In genomic region chr6:165701564-165702354, GRCh38 we compare ENCODE assay signal across 17 cellular contexts. TPM values are rescaled to one million over a fixed set of nuclear protein-coding genes. Genes with fewer than 3 reads are reported as not detected.
DNase-seq lines count a peak whose midpoint lies in the region; ATAC-seq and TF ChIP-seq lines count a peak whose summit lies in the region.
"Had no signal": no experiment of that assay in that cellular context is flagged by ENCODE, and none has a peak within 500 bp of the region (broad histone marks: within the 10 kb centered on the region; RNA-seq: fewer than 3 reads in every experiment).

No MANE protein-coding gene starts in this region.

- no peak for TF ChIP-seq CTCF in ascending aorta (IDR thresholded peaks at IDR 0.05)

- peaks cover 0 to 4% of the 10 kb centered on the region in 2 donors for H3K4me1 ChIP-seq in ascending aorta

- H3K27me3 ChIP-seq in ascending aorta = no peaks in the 10 kb centered on the region

- H3K9me3 ChIP-seq in ascending aorta = no peaks in the 10 kb centered on the region

- no peaks in the 10 kb centered on the region for H3K36me3 ChIP-seq in ascending aorta

- ATAC-seq in GM18861 (IDR thresholded peaks at IDR 0.05; ENCODE audit: unreplicated experiment) (peak; percentile 90), GM21786 (IDR thresholded peaks at IDR 0.05; ENCODE audit: unreplicated experiment) (peak; percentile 74), HG03354 (IDR thresholded peaks at IDR 0.05; ENCODE audit: poor library complexity, severe bottlenecking, unreplicated experiment) (peak; percentile 91), left ventricle myocardium superior (peak; percentile 59)
- ATAC-seq: GM23338, Panc1 had no signal

- DNase-seq in left ventricle myocardium superior = no peak
- no peak for DNase-seq in NCI-H187 treated with DMSO at 0.1 percent for 48 hours (lab: John Stamatoyannopoulos, UW)
- DNase-seq in dedifferentiated amniotic fluid mesenchymal stem cell (ENCODE audit: extremely low spot score) = no peak
- no peak for DNase-seq in posterior vena cava (ENCODE audit: low spot score)
- no peak for DNase-seq in ascending aorta (ENCODE audit: low spot score in 2 of 2)
- DNase-seq: activated CD4-positive, alpha-beta T cell treated with anti-CD3 and anti-CD28 coated beads, Interleukin-2, amount 50 U/mL, for 1 hour; activated gamma-delta T cell; DND-41; head of caudate nucleus; substantia nigra; T-helper 2 cell had no signal

- intact Hi-C loops in left ventricle myocardium superior (cut with micrococcal nuclease) = no loop called here
- intact Hi-C loops in posterior vena cava (cut with DNase I) = loop anchor here in 1 of 2 donors (10.0 kb wide), 1 partner anchor 913 kb away; no protein-coding TSS in a partner anchor
- intact Hi-C loops in ascending aorta (cut with DNase I) = no loop called here

- H3K4me3 ChIP-seq in ascending aorta = no peak overlapping the region
- H3K4me3 ChIP-seq: GM23338 had no signal

- H3K27ac ChIP-seq in ascending aorta = no peak overlapping the region

RNA-seq across cellular contexts. Expression of gene PDE10A, which starts 38.7 kb away (rescaled TPM):
- 9.3 TPM for total RNA-seq in left ventricle myocardium superior
- 10 to 100 TPM; 10.7 to 13.0 TPM for total RNA-seq in posterior vena cava
- total RNA-seq in ascending aorta = 2.0 TPM
- total RNA-seq: B cell had no signal
